19 cellular contexts compared by ENCODE assay signal in genomic region chrX:45266456-45266855, GRCh38.
"Had no signal": no experiment of that assay in that cellular context is flagged by ENCODE, and none has a peak within 500 bp of the region (broad histone marks: within the 10 kb centered on the region; RNA-seq: fewer than 3 reads in every experiment).

No MANE protein-coding gene starts in this region.

- H3K9me3 ChIP-seq: left ventricle myocardium inferior, suprapubic skin, transverse colon had no signal

- DNase-seq: activated CD4-positive, alpha-beta T cell treated with anti-CD3 and anti-CD28 coated beads, Interleukin-2, amount 10 ng/mL, durations not matched to agents 24 days and 14 days; activated CD4-positive, CD25-positive, alpha-beta regulatory T cell; activated CD8-positive, alpha-beta T cell treated with anti-CD3 and anti-CD28 coated beads for 36 hours; activated naive CD4-positive, alpha-beta T cell treated with Interleukin-2 at 50 U/mL for 16 hours; activated T-cell treated with anti-CD3 and anti-CD28 coated beads, Interleukin-2, amount 50 U/mL, for 24 hours; central memory CD4-positive, alpha-beta T cell; endodermal cell; left ventricle myocardium inferior; mammary epithelial cell; nephron progenitor cell; nucleus accumbens; right cardiac atrium; stimulated activated naive CD8-positive, alpha-beta T cell treated with anti-CD3 and anti-CD28 coated beads, Interleukin-15, amount 100 ng/mL, for 72 hours; T1000; transverse colon; uterus had no signal

- H3K27me3 ChIP-seq: hepatocyte, suprapubic skin, transverse colon, uterus had no signal

- H3K27ac ChIP-seq: hepatocyte, left ventricle myocardium inferior, skin epidermis, suprapubic skin, transverse colon, uterus had no signal

- ATAC-seq: activated CD8-positive, alpha-beta T cell treated with anti-CD3 and anti-CD28 coated beads for 36 hours; right cardiac atrium; stimulated activated naive CD8-positive, alpha-beta T cell treated with anti-CD3 and anti-CD28 coated beads, Interleukin-15, amount 100 ng/mL, for 72 hours had no signal

- H3K4me3 ChIP-seq: hepatocyte, left ventricle myocardium inferior, skin epidermis, suprapubic skin, transverse colon, uterus had no signal

- H3K4me1 ChIP-seq: left ventricle myocardium inferior, suprapubic skin, transverse colon, uterus had no signal

- H3K36me3 ChIP-seq: left ventricle myocardium inferior, suprapubic skin, transverse colon, uterus had no signal
